Comparison of ENCODE assay signal across 18 cellular contexts in the genomic region with DNA sequence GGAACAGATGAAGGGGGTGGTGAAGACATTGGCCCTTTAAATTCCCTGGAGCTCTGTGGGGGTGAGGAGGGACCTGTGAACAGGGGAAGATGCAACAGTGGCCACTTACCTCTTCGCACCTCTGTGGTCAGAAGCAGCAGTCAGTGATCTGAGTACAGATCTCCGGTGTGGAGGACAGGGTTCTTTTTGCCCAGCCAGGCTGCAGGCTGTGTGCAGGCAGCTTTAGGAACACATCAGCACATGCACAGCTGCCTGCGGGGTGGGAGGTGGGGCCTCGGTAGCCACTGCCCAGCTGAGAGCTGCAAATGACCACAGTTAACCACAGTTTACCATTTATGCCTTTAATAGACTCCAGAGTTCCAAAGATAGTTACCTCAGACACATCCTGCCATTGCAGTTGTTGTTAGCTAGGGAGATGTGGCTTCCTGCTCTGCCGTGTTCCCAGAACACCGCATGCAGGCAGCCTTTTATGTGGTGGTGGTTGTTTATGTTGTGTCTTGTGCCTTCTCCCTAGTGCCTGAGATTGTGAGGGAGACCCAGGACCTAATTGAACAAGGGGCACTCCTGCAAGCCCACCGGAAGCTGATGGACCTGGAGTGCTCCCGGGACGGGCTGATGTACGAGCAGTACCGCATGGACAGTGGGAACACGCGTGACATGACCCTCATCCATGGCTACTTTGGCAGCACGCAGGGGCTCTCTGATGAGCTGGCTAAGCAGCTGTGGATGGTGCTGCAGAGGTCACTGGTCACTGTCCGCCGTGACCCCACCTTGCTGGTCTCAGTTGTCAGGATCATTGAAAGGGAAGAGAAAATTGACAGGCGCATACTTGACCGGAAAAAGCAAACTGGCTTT. TPM values are rescaled to one million over a fixed set of nuclear protein-coding genes. Genes with fewer than 3 reads are reported as not detected.
DNase-seq lines count a peak whose midpoint lies in the region; ATAC-seq, FAIRE-seq and TF ChIP-seq lines count a peak whose summit lies in the region.
"Had no signal": no experiment of that assay in that cellular context is flagged by ENCODE, and none has a peak within 500 bp of the region (broad histone marks: within the 10 kb centered on the region; RNA-seq: fewer than 3 reads in every experiment).

No MANE protein-coding gene starts in this region.

- H3K9me3 ChIP-seq in Loucy (ENCODE audit: insufficient read depth, low read depth, low read length) (peaks cover 16% of the 10 kb centered on the region; the same call in 1 of the 2 replicates), GM12878 (replicated peaks; ENCODE audit: control insufficient read depth, insufficient read depth, low read length) (peaks cover 12% of the 10 kb centered on the region; the same call in 2 of the 3 replicates)
- H3K9me3 ChIP-seq: neutrophil had no signal

- peak; percentile 72 for DNase-seq in activated CD4-positive, alpha-beta T cell treated with anti-CD3 and anti-CD28 coated beads, Interleukin-2, amount 10 ng/mL, durations not matched to agents 24 days and 14 days
- no peak for DNase-seq in activated CD4-positive, alpha-beta T cell treated with anti-CD3 and anti-CD28 coated beads for 4 hours
- DNase-seq in GM12878 (ENCODE audit: low read depth, low spot score) (no peak), NCI-H748 treated with DMSO at 0.1 percent for 48 hours (lab: John Stamatoyannopoulos, UW) (no peak), RKO (ENCODE audit: low spot score) (no peak), midbrain (lab: John Stamatoyannopoulos, UW) (no peak)
- DNase-seq in naive thymus-derived CD8-positive, alpha-beta T cell, result no peak
- DNase-seq: amygdala, COR-L47, GF-D8, KG1, NCI-H1417 treated with DMSO at 0.1 percent for 48 hours, NCI-H446 treated with DMSO at 0.1 percent for 48 hours had no signal

- SMC1A ChIA-PET in GM12878 (lab: Charles Lee; ENCODE audit: uncharacterized antibody, unreplicated experiment), result interaction anchor here (1.1 to 1.2 kb wide), 2 partner anchors 8 to 136 kb away, joined by 3 read pairs; no protein-coding TSS in a partner anchor

- H2AFZ ChIP-seq in Loucy (ENCODE audit: low read length), result no peak overlapping the region
- no peak overlapping the region for H2AFZ ChIP-seq in GM12878 (ENCODE audit: control insufficient read depth, low read depth, low read length)

- H3K27me3 ChIP-seq in Loucy (ENCODE audit: insufficient read depth, low read length, poor library complexity, severe bottlenecking), result no peaks in the 10 kb centered on the region
- no peaks in the 10 kb centered on the region for H3K27me3 ChIP-seq in GM12878 (replicated peaks in 1 of 2; ENCODE audit: control insufficient read depth in 2 of 2, insufficient read depth in 2 of 2, low read length in 1 of 2)
- H3K27me3 ChIP-seq: esophagus muscularis mucosa, neutrophil had no signal

- peak overlapping the region; percentile 19 for H3K4me3 ChIP-seq in Loucy (ENCODE audit: low read length, poor library complexity, severe bottlenecking)
- no peak overlapping the region for H3K4me3 ChIP-seq in GM12878
- H3K4me3 ChIP-seq: esophagus muscularis mucosa, smooth muscle cell had no signal

- H3K27me3 Mint-ChIP-seq in activated CD4-positive, alpha-beta T cell treated with anti-CD3 and anti-CD28 coated beads, Interleukin-2, amount 10 ng/mL, durations not matched to agents 24 days and 14 days, result no peaks in the 10 kb centered on the region
- no peaks in the 10 kb centered on the region for H3K27me3 Mint-ChIP-seq in naive thymus-derived CD8-positive, alpha-beta T cell

- no peak for TF ChIP-seq EP300 in GM12878 (IDR thresholded peaks at IDR 0.05; ENCODE audit: borderline replicate concordance in 1 of 2, control insufficient read depth in 1 of 2, low read depth in 2 of 2, low read length in 2 of 2)

- peaks cover 33% of the 10 kb centered on the region for H3K4me1 Mint-ChIP-seq in activated CD4-positive, alpha-beta T cell treated with anti-CD3 and anti-CD28 coated beads, Interleukin-2, amount 10 ng/mL, durations not matched to agents 24 days and 14 days
- peaks cover 25 to 49% (median 44%) of the 10 kb centered on the region in 4 donors for H3K4me1 Mint-ChIP-seq in naive thymus-derived CD8-positive, alpha-beta T cell

- H3K9ac ChIP-seq in Loucy (ENCODE audit: low read depth, low read length, poor library complexity, severe bottlenecking), result no peak overlapping the region
- no peak overlapping the region for H3K9ac ChIP-seq in GM12878 (ENCODE audit: control insufficient read depth, insufficient read depth, low read length)

- peaks cover 87% of the 10 kb centered on the region for H3K36me3 Mint-ChIP-seq in activated CD4-positive, alpha-beta T cell treated with anti-CD3 and anti-CD28 coated beads, Interleukin-2, amount 10 ng/mL, durations not matched to agents 24 days and 14 days (ENCODE audit: low read depth)
- H3K36me3 Mint-ChIP-seq in naive thymus-derived CD8-positive, alpha-beta T cell, result peaks cover 44 to 96% (median 54%) of the 10 kb centered on the region in 3 donors

- no peak overlapping the region for H3K27ac ChIP-seq in GM12878 (ENCODE audit: control insufficient read depth, insufficient read depth)
- H3K27ac ChIP-seq: esophagus muscularis mucosa, neutrophil had no signal

- CTCF ChIA-PET in GM12878 (lab: Yijun Ruan, JAX), result interaction anchor here (0.9 kb wide), 2 partner anchors 19 to 28 kb away, joined by 3 read pairs; no protein-coding TSS in a partner anchor

- FAIRE-seq in GM12878 (lab: Jason Lieb, UNC), result no peak
- FAIRE-seq: colon had no signal

- TF ChIP-seq POLR2A in GM12878 (IDR thresholded peaks at IDR 0.05; ENCODE audit: low read depth, low read length), result no peak

- TF ChIP-seq CTCF in Loucy (conservative IDR thresholded peaks at IDR 0.05; ENCODE audit: low read length), result no peak
- no peak for TF ChIP-seq CTCF in GM12878 (IDR thresholded peaks at IDR 0.05 in 2 of 3, conservative IDR thresholded peaks at IDR 0.05 in 1 of 3; ENCODE audit: control insufficient read depth in 2 of 3, extremely low read depth in 1 of 3, insufficient read depth in 1 of 3, low read depth in 3 of 3, low read length in 3 of 3)

- RAD21 ChIA-PET in GM12878 (lab: Charles Lee; ENCODE audit: unreplicated experiment), result interaction anchor here (1.4 kb wide), 1 partner anchor 19 kb away, joined by 3 read pairs; no protein-coding TSS in a partner anchor

- intact Hi-C loops in activated CD4-positive, alpha-beta T cell treated with anti-CD3 and anti-CD28 coated beads, Interleukin-2, amount 10 ng/mL, durations not matched to agents 24 days and 14 days (cut with micrococcal nuclease), result no loop called here
- intact Hi-C loops in GM12878 (cut with micrococcal nuclease; ENCODE audit: unreplicated experiment), result no loop called here

- H3K36me3 ChIP-seq in Loucy (ENCODE audit: insufficient read depth, low read length), result peaks cover 68% of the 10 kb centered on the region; the same call in 1 of the 2 replicates
- H3K36me3 ChIP-seq in GM12878 (ENCODE audit: control insufficient read depth in 2 of 2, insufficient read depth in 2 of 2, low read length in 1 of 2), result peaks cover 32 to 41% of the 10 kb centered on the region in 2 experiments; a peak in 3 of 4 replicates

- H3K79me2 ChIP-seq in Loucy (ENCODE audit: insufficient read depth, low read length), result peaks cover 35% of the 10 kb centered on the region; the same call in 1 of the 2 replicates
- H3K79me2 ChIP-seq in GM12878 (ENCODE audit: control insufficient read depth, insufficient read depth, low read length), result peaks cover 13% of the 10 kb centered on the region

- TF ChIP-seq RAD21 in GM12878 (IDR thresholded peaks at IDR 0.05; ENCODE audit: insufficient read depth, low read depth, low read length), result no peak

- H3K4me1 ChIP-seq in Loucy (ENCODE audit: insufficient read depth, low read length, poor library complexity, severe bottlenecking), result peaks cover 24% of the 10 kb centered on the region
- H3K4me1 ChIP-seq in GM12878 (ENCODE audit: control insufficient read depth, insufficient read depth, low read length), result no peaks in the 10 kb centered on the region

- in situ Hi-C loops in GM12878 (cut with MboI), result no loop called here

- H4K20me1 ChIP-seq in Loucy (ENCODE audit: insufficient read depth, low read length, poor library complexity, severe bottlenecking) (peaks cover 8% of the 10 kb centered on the region), GM12878 (ENCODE audit: control insufficient read depth, insufficient read depth) (no peaks in the 10 kb centered on the region)

- POLR2A ChIA-PET in GM12878 (lab: Charles Lee), result no interaction called here
- POLR2A ChIA-PET in naive thymus-derived CD8-positive, alpha-beta T cell (lab: Charles Lee), result interaction anchor here (0.9 kb wide), 1 partner anchor 11 kb away, joined by 3 read pairs; no protein-coding TSS in a partner anchor

- H3K4me2 ChIP-seq in Loucy (ENCODE audit: low read depth, low read length, poor library complexity, severe bottlenecking) (peak overlapping the region; percentile 56), GM12878 (ENCODE audit: control insufficient read depth, insufficient read depth) (no peak overlapping the region; the same call in 1 of the 2 replicates)
- H3K4me2 ChIP-seq: smooth muscle cell had no signal

- H3F3A ChIP-seq in Loucy (ENCODE audit: low read depth), result no peaks in the 10 kb centered on the region

- WGBS in GM12878 (ENCODE audit: insufficient coverage, insufficient replicate concordance, low lambda C conversion rate, missing lambda C conversion rate), result 91% methylated on average over 18 of the region's 18 CpGs

- ATAC-seq in GM12878, result peak; percentile 42
- ATAC-seq in naive thymus-derived CD8-positive, alpha-beta T cell, result no peak

- BruUV-seq in GM12878 (replicated peaks; lab: Mats Ljungman, UMichigan), result no TSS peak

- no peaks in the 10 kb centered on the region for H3K9me2 ChIP-seq in Loucy (replicated peaks; ENCODE audit: low read depth, low read length)

- peak overlapping the region; percentile 64 for H3K27ac Mint-ChIP-seq in activated CD4-positive, alpha-beta T cell treated with anti-CD3 and anti-CD28 coated beads, Interleukin-2, amount 10 ng/mL, durations not matched to agents 24 days and 14 days
- peak overlapping the region; percentile 2 to 93 (median 68) for H3K27ac Mint-ChIP-seq in naive thymus-derived CD8-positive, alpha-beta T cell

- peak overlapping the region; percentile 42 for H3K4me3 Mint-ChIP-seq in activated CD4-positive, alpha-beta T cell treated with anti-CD3 and anti-CD28 coated beads, Interleukin-2, amount 10 ng/mL, durations not matched to agents 24 days and 14 days
- peak overlapping the region in 4 of 10 donors; percentile 24 to 44 (median 37) for H3K4me3 Mint-ChIP-seq in naive thymus-derived CD8-positive, alpha-beta T cell

- peaks cover 15% of the 10 kb centered on the region for H3K9me3 Mint-ChIP-seq in activated CD4-positive, alpha-beta T cell treated with anti-CD3 and anti-CD28 coated beads, Interleukin-2, amount 10 ng/mL, durations not matched to agents 24 days and 14 days
- peaks cover 4 to 23% (median 15%) of the 10 kb centered on the region in 9 donors for H3K9me3 Mint-ChIP-seq in naive thymus-derived CD8-positive, alpha-beta T cell

RNA-seq across cellular contexts. Expression of a gene that starts 10.1 kb away (rescaled TPM):
- 64.5 and 67.2 TPM in 2 replicates for total RNA-seq in activated CD4-positive, alpha-beta T cell treated with anti-CD3 and anti-CD28 coated beads, Interleukin-2, amount 10 ng/mL, durations not matched to agents 24 days and 14 days
- 139 and 145 TPM in 2 replicates for total RNA-seq in GM12878 (2013; cell fraction: nucleolus; rRNA removed)
- total RNA-seq in GM12878 (2014; rRNA removed) (28.6 and 32.5 TPM in 2 replicates), GM12878 (2014; rRNA removed; fragmentation: Illumina TruSeq; extraction: Trizol) (22.4 and 25.4 TPM in 2 replicates), GM12878 (2021) (48.9 and 50.3 TPM in 2 replicates)
- polyA plus RNA-seq in GM12878 (2011; ENCODE audit: low read depth), result 26.9 TPM
- polyA plus RNA-seq in GM12878 (2011; rRNA removed) (16.4 and 22.6 TPM in 2 replicates), GM12878 (2014; fragmentation: Illumina TruSeq; extraction: Trizol) (18.5 and 24.8 TPM in 2 replicates), GM12878 (2014; fragmentation: Nextera tagmentation; extraction: Ambion mirVana) (1 to 10 TPM; 1.6 to 7.2 TPM), GM12878 (2014; rRNA removed) (30.5 and 33.2 TPM in 2 replicates), GM12878 (2016; fragmentation: Nextera tagmentation; extraction: Ambion mirVana) (10 to 100 TPM; 52.7 to 53.0 TPM)
- 24.5 and 26.9 TPM in 2 replicates for polyA plus RNA-seq in GM12878 (2011; cell fraction: cytosol; rRNA removed)
- polyA plus RNA-seq in GM12878 (2011; cell fraction: nucleus; rRNA removed), result 77.4 and 98.6 TPM in 2 replicates
- polyA plus RNA-seq in GM12878 (2012), result 40.4 and 47.5 TPM in 2 replicates
- 26.3 and 28.8 TPM in 2 replicates for polyA minus RNA-seq in GM12878 (2011; rRNA and poly(A)+ RNA removed)
- polyA minus RNA-seq in GM12878 (2011; cell fraction: cytosol; rRNA and poly(A)+ RNA removed), result 10.8 and 14.6 TPM in 2 replicates
- polyA minus RNA-seq in GM12878 (2011; cell fraction: nucleus; rRNA and poly(A)+ RNA removed), result 21.5 and 30.1 TPM in 2 replicates
- total RNA-seq in naive thymus-derived CD8-positive, alpha-beta T cell, result 10 to 100 TPM; 93.3 to 99.5 TPM
- polyA plus RNA-seq in naive thymus-derived CD8-positive, alpha-beta T cell, result 10 to 100 TPM; 29.7 to 57.1 (median 42.5) TPM
